15 cellular contexts compared by ENCODE assay signal in genomic region chr2:97869722-97870346, GRCh38.
A peak's percentile ranks its signal among the peaks of the same experiment; 100 is the strongest.
DNase-seq lines count a peak whose midpoint lies in the region; ATAC-seq, FAIRE-seq and TF ChIP-seq lines count a peak whose summit lies in the region.
"Had no signal": no experiment of that assay in that cellular context is flagged by ENCODE, and none has a peak within 500 bp of the region (broad histone marks: within the 10 kb centered on the region; RNA-seq: fewer than 3 reads in every experiment).

No MANE protein-coding gene starts in this region.

- no peak for ATAC-seq in GM12878
- ATAC-seq in GM19023 (IDR thresholded peaks at IDR 0.05; ENCODE audit: unreplicated experiment), result no peak
- ATAC-seq in stimulated activated memory B cell treated with anti-CD40 and anti-IgM and Interleukin-4, amounts not matched to agents 10 μg/mL and 1 μg/mL and 100 μg/mL, for 72 hours, result no peak

- peaks cover 58% of the 10 kb centered on the region for H3K36me3 Mint-ChIP-seq in nephron (ENCODE audit: low read depth)
- peaks cover 36% of the 10 kb centered on the region for H3K36me3 Mint-ChIP-seq in stimulated activated memory B cell treated with anti-CD40 and anti-IgM and Interleukin-4, amounts not matched to agents 10 μg/mL and 1 μg/mL and 100 μg/mL, for 72 hours

- peaks cover 33% of the 10 kb centered on the region for H3K4me1 ChIP-seq in BLaER1
- H3K4me1 ChIP-seq in HUES64 (ENCODE audit: insufficient read depth, low read length), result peaks cover 23% of the 10 kb centered on the region
- peaks cover 20% of the 10 kb centered on the region for H3K4me1 ChIP-seq in GM12878 (ENCODE audit: control insufficient read depth, insufficient read depth, low read length)

- H3K9ac ChIP-seq in BLaER1 (peak overlapping the region; percentile 47; the same call in 1 of the 2 replicates), HUES64 (ENCODE audit: low read depth, low read length) (no peak overlapping the region), GM12878 (ENCODE audit: control insufficient read depth, insufficient read depth, low read length) (no peak overlapping the region)

- TF ChIP-seq RAD21 in GM12878 (IDR thresholded peaks at IDR 0.05; ENCODE audit: insufficient read depth, low read depth, low read length), result no peak

- peak overlapping the region; percentile 16 to 69 (median 34) for H3K27ac Mint-ChIP-seq in nephron
- no peak overlapping the region for H3K27ac Mint-ChIP-seq in stimulated activated memory B cell treated with anti-CD40 and anti-IgM and Interleukin-4, amounts not matched to agents 10 μg/mL and 1 μg/mL and 100 μg/mL, for 72 hours

- H4K20me1 ChIP-seq in BLaER1 (peaks cover 27% of the 10 kb centered on the region), GM12878 (ENCODE audit: control insufficient read depth, insufficient read depth) (no peaks in the 10 kb centered on the region)

- H3K9me3 ChIP-seq in BLaER1 (peaks cover 42% of the 10 kb centered on the region), HUES64 (ENCODE audit: insufficient read depth, low read depth, low read length) (0 out of 2 replicates have a peak, but pooled peaks cover 11% of the 10 kb centered on the region), GM12878 (replicated peaks; ENCODE audit: control insufficient read depth, insufficient read depth, low read length) (peaks cover under 1% of the 10 kb centered on the region; the same call in 2 of the 3 replicates)
- H3K9me3 ChIP-seq: Peyer's patch, vagina had no signal

- TF ChIP-seq EP300 in GM12878 (IDR thresholded peaks at IDR 0.05; ENCODE audit: borderline replicate concordance in 1 of 2, control insufficient read depth in 1 of 2, low read depth in 2 of 2, low read length in 2 of 2), result no peak

- POLR2A ChIA-PET in GM12878 (lab: Charles Lee), result interaction anchor here (0.6 to 2.5 kb wide), 4 partner anchors 38 to 779 kb away, joined by 3 to 9 read pairs (median 4); no protein-coding TSS in a partner anchor

- peaks cover 24% of the 10 kb centered on the region for H3K4me1 Mint-ChIP-seq in nephron
- H3K4me1 Mint-ChIP-seq in stimulated activated memory B cell treated with anti-CD40 and anti-IgM and Interleukin-4, amounts not matched to agents 10 μg/mL and 1 μg/mL and 100 μg/mL, for 72 hours, result peaks cover 49% of the 10 kb centered on the region

- BruUV-seq in GM12878 (replicated peaks; lab: Mats Ljungman, UMichigan), result no TSS peak

- peaks cover 33% of the 10 kb centered on the region for H3K36me3 ChIP-seq in BLaER1
- H3K36me3 ChIP-seq in HUES64 (ENCODE audit: insufficient read depth, low read length), result no peaks in the 10 kb centered on the region
- peaks cover 0 to 3% of the 10 kb centered on the region in 2 experiments; a peak in 2 of 4 replicates for H3K36me3 ChIP-seq in GM12878 (ENCODE audit: control insufficient read depth in 2 of 2, insufficient read depth in 2 of 2, low read length in 1 of 2)
- H3K36me3 ChIP-seq: Peyer's patch, vagina, WERI-Rb-1 had no signal

- RAD21 ChIA-PET in GM12878 (lab: Charles Lee; ENCODE audit: unreplicated experiment), result interaction anchor here (1.0 to 2.3 kb wide), 17 partner anchors 12 to 399 kb away, joined by 3 to 16 read pairs (median 5); no protein-coding TSS in a partner anchor

- no peaks in the 10 kb centered on the region for H3K27me3 Mint-ChIP-seq in nephron (ENCODE audit: low read depth)
- H3K27me3 Mint-ChIP-seq in stimulated activated memory B cell treated with anti-CD40 and anti-IgM and Interleukin-4, amounts not matched to agents 10 μg/mL and 1 μg/mL and 100 μg/mL, for 72 hours, result no peaks in the 10 kb centered on the region

- DNase-seq in GM12878 (ENCODE audit: low read depth, low spot score), result no peak
- DNase-seq in hepatic stellate cell (ENCODE audit: low spot score), result no peak
- no peak for DNase-seq in substantia nigra (lab: John Stamatoyannopoulos, UW)
- DNase-seq: H7, Karpas-422, WERI-Rb-1 had no signal

- SMC1A ChIA-PET in GM12878 (lab: Charles Lee; ENCODE audit: uncharacterized antibody, unreplicated experiment), result interaction anchor here (0.6 to 2.9 kb wide), 33 partner anchors 12 to 779 kb away, joined by 3 to 17 read pairs (median 4); no protein-coding TSS in a partner anchor

- H3K4me2 ChIP-seq in BLaER1, result peak overlapping the region; percentile 80
- H3K4me2 ChIP-seq in GM12878 (ENCODE audit: control insufficient read depth, insufficient read depth), result peak overlapping the region; percentile 15; the same call in 1 of the 2 replicates

- no peak overlapping the region for H3K4me3 Mint-ChIP-seq in nephron
- H3K4me3 Mint-ChIP-seq in stimulated activated memory B cell treated with anti-CD40 and anti-IgM and Interleukin-4, amounts not matched to agents 10 μg/mL and 1 μg/mL and 100 μg/mL, for 72 hours, result no peak overlapping the region
- H3K4me3 Mint-ChIP-seq: activated naive CD4-positive, alpha-beta T cell treated with anti-CD3 and anti-CD28 coated beads for 36 hours had no signal

- 85% methylated on average over 6 of the region's 6 CpGs for WGBS in HUES64
- WGBS in GM12878 (ENCODE audit: insufficient coverage, insufficient replicate concordance, low lambda C conversion rate, missing lambda C conversion rate), result 86% methylated on average over 6 of the region's 6 CpGs

- H3K4me3 ChIP-seq in BLaER1 (no peak overlapping the region), HUES64 (ENCODE audit: low read length) (no peak overlapping the region), GM12878 (no peak overlapping the region)
- H3K4me3 ChIP-seq: Peyer's patch, vagina had no signal

- TF ChIP-seq CTCF in GM12878 (IDR thresholded peaks at IDR 0.05 in 2 of 3, conservative IDR thresholded peaks at IDR 0.05 in 1 of 3; ENCODE audit: control insufficient read depth in 2 of 3, extremely low read depth in 1 of 3, insufficient read depth in 1 of 3, low read depth in 3 of 3, low read length in 3 of 3) (no peak), nephron (IDR thresholded peaks at IDR 0.05; ENCODE audit: unreplicated experiment in 3 of 3) (no peak)

- H3K27me3 ChIP-seq in BLaER1, result no peaks in the 10 kb centered on the region
- H3K27me3 ChIP-seq in HUES64 (ENCODE audit: insufficient read depth, low read length), result no peaks in the 10 kb centered on the region
- H3K27me3 ChIP-seq in GM12878 (replicated peaks in 1 of 2; ENCODE audit: control insufficient read depth in 2 of 2, insufficient read depth in 2 of 2, low read length in 1 of 2), result no peaks in the 10 kb centered on the region
- H3K27me3 ChIP-seq: dorsolateral prefrontal cortex, Peyer's patch, vagina had no signal

- no peak for TF ChIP-seq POLR2A in GM12878 (IDR thresholded peaks at IDR 0.05; ENCODE audit: low read depth, low read length)

- H3K79me2 ChIP-seq in GM12878 (ENCODE audit: control insufficient read depth, insufficient read depth, low read length), result no peaks in the 10 kb centered on the region

- H3K9me3 Mint-ChIP-seq in nephron, result peaks cover 33% of the 10 kb centered on the region
- H3K9me3 Mint-ChIP-seq in stimulated activated memory B cell treated with anti-CD40 and anti-IgM and Interleukin-4, amounts not matched to agents 10 μg/mL and 1 μg/mL and 100 μg/mL, for 72 hours, result peaks cover 6% of the 10 kb centered on the region

- no peak for FAIRE-seq in GM12878 (lab: Jason Lieb, UNC)

- H3K27ac ChIP-seq in BLaER1 (peak overlapping the region; percentile 55), HUES64 (ENCODE audit: low read depth, low read length) (peak overlapping the region; percentile 10; the same call in 1 of the 2 replicates), GM12878 (ENCODE audit: control insufficient read depth, insufficient read depth) (no peak overlapping the region), substantia nigra (ENCODE audit: low read depth, low read length, poor library complexity, severe bottlenecking) (no peak overlapping the region)
- H3K27ac ChIP-seq: vagina, WERI-Rb-1 had no signal

- CTCF ChIA-PET in GM12878 (lab: Yijun Ruan, JAX), result interaction anchor here (0.7 to 2.4 kb wide), 18 partner anchors 22 to 399 kb away, joined by 3 to 8 read pairs (median 3); no protein-coding TSS in a partner anchor

- no peak overlapping the region for H2AFZ ChIP-seq in GM12878 (ENCODE audit: control insufficient read depth, low read depth, low read length)

- in situ Hi-C loops in GM12878 (cut with MboI), result no loop called here

- intact Hi-C loops in GM12878 (cut with micrococcal nuclease; ENCODE audit: unreplicated experiment), result loop anchor here (2.0 kb wide), 1 partner anchor 39 kb away; no protein-coding TSS in a partner anchor

TF ChIP-seq in GM12878, 131 proteins besides CTCF, POLR2A, EP300 and RAD21:
- TF ChIP-seq NFYA (IDR thresholded peaks at IDR 0.05; ENCODE audit: borderline replicate concordance, low read depth, low read length), result no peak
- TF ChIP-seq SIN3A (IDR thresholded peaks at IDR 0.05; ENCODE audit: low read depth, low read length), result no peak
- no peak for TF ChIP-seq ZNF207 (IDR thresholded peaks at IDR 0.05; ENCODE audit: borderline replicate concordance)

Comparison
In these comparisons a context has a peak if more than half of its experiments do, and no peak if none do; other contexts are left out.
1. H3K27ac ChIP-seq: peak in BLaER1 (single experiment) and HUES64 (single experiment); none in GM12878 (single experiment) and substantia nigra (single experiment).